Comparison of ENCODE assay signal across 26 cellular contexts in the genomic region with DNA sequence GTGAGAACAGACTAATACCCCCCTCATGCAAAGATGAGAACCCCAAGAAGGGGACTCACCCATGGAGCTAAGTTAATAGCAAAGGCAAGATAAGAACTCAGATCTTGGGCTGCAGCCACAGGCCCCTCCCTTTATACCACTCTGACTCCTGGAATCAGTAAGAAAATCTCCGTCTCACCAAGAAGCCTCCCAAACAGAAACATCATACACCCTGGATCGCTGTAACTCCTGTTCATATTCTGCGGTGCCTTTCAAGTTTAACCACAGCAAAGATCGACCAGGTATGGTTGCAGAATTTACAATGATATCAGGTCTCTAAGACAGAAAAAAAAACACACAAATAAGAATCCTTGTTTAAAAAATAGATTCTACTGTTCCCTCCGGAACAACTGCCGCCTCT. TPM values are rescaled to one million over a fixed set of nuclear protein-coding genes. Genes with fewer than 3 reads are reported as not detected.
DNase-seq lines count a peak whose midpoint lies in the region; ATAC-seq, FAIRE-seq and TF ChIP-seq lines count a peak whose summit lies in the region.
"Had no signal": no experiment of that assay in that cellular context is flagged by ENCODE, and none has a peak within 500 bp of the region (broad histone marks: within the 10 kb centered on the region; RNA-seq: fewer than 3 reads in every experiment).

No MANE protein-coding gene starts in this region.

- DNase-seq in activated T-cell treated with anti-CD3 and anti-CD28 coated beads, Interleukin-2, amount 50 U/mL, for 72 hours: no peak
- no peak for DNase-seq in activated T-cell treated with anti-CD3 and anti-CD28 coated beads, Interleukin-2, amount 50 U/mL, for 4 hours
- no peak for DNase-seq in CD4-positive, alpha-beta T cell
- DNase-seq in GM23338 (ENCODE audit: low spot score) (no peak), endothelial cell (ENCODE audit: low spot score) (no peak), GM12891 (ENCODE audit: insufficient read length, low spot score) (no peak), 8988T (no peak)
- DNase-seq in stimulated activated CD4-positive, alpha-beta T cell treated with anti-CD3 and anti-CD28 coated beads, Interleukin-12 subunit alpha, Interleukin-12 subunit beta, amount 100 ng/mL, for 4 hours: no peak
- DNase-seq: CD8-positive, alpha-beta memory T cell; DMS 273 treated with DMSO at 0.1 percent for 48 hours; DMS79; EL; GDM1; MM.1S; NCI-H2029; NCI-H446; NCI-H524 treated with DMSO at 0.1 percent for 48 hours; NCI-H82; NK-92 treated with Interleukin-12 subunit alpha and Interleukin-12 subunit beta, amount 100 ng/mL, for 24 hours; PC-3 had no signal

- H3K4me2 ChIP-seq in GM23338: peak overlapping the region; percentile 23; the same call in 1 of the 2 replicates
- H3K4me2 ChIP-seq: KMS-11 had no signal

- ATAC-seq in activated T-cell treated with anti-CD3 and anti-CD28 coated beads, Interleukin-2, amount 50 U/mL, for 72 hours (replicated peaks in 1 of 2): no peak
- no peak for ATAC-seq in activated T-cell treated with anti-CD3 and anti-CD28 coated beads, Interleukin-2, amount 50 U/mL, for 4 hours
- no peak for ATAC-seq in CD4-positive, alpha-beta T cell (ENCODE audit: poor library complexity)
- no peak for ATAC-seq in GM23338
- ATAC-seq: PC-3 had no signal

- H3K4me1 Mint-ChIP-seq in activated T-cell treated with anti-CD3 and anti-CD28 coated beads, Interleukin-2, amount 50 U/mL, for 72 hours (ENCODE audit: low read depth): peaks cover 26% of the 10 kb centered on the region
- H3K4me1 Mint-ChIP-seq in activated T-cell treated with anti-CD3 and anti-CD28 coated beads, Interleukin-2, amount 50 U/mL, for 4 hours (ENCODE audit: low read depth): peaks cover 26% of the 10 kb centered on the region
- peaks cover 25% of the 10 kb centered on the region for H3K4me1 Mint-ChIP-seq in CD4-positive, alpha-beta T cell (ENCODE audit: low read depth)
- H3K4me1 Mint-ChIP-seq in GM23338 (peaks cover 15% of the 10 kb centered on the region), endothelial cell (ENCODE audit: unreplicated experiment) (no peaks in the 10 kb centered on the region)
- H3K4me1 Mint-ChIP-seq: B cell had no signal

- H2AFZ ChIP-seq in GM23338: no peak overlapping the region

- H3K27ac ChIP-seq in CD4-positive, alpha-beta T cell (ENCODE audit: low read depth, low read length): no peak overlapping the region
- H3K27ac ChIP-seq in GM23338 (ENCODE audit: low read depth): peak overlapping the region; percentile 4; the same call in 1 of the 2 replicates
- H3K27ac ChIP-seq: C4-2B, HL-60, KMS-11 had no signal

- H3K79me2 ChIP-seq in GM23338 (replicated peaks; ENCODE audit: insufficient read depth): peaks cover 5% of the 10 kb centered on the region; the same call in 1 of the 2 replicates

- H3K27me3 ChIP-seq in CD4-positive, alpha-beta T cell (ENCODE audit: control insufficient read depth, insufficient read depth, low read length): no peaks in the 10 kb centered on the region
- H3K27me3 ChIP-seq in GM23338 (ENCODE audit: insufficient read depth): no peaks in the 10 kb centered on the region

- CTCF ChIA-PET in CD4-positive, alpha-beta T cell (lab: Charles Lee): no interaction called here

- H3K4me3 ChIP-seq in GM23338: no peak overlapping the region

- FAIRE-seq in GM12891 (lab: Jason Lieb, UNC): no peak
- FAIRE-seq: GM12892 had no signal

- peaks cover 3 to 10% of the 10 kb centered on the region in 2 donors for H3K9me3 Mint-ChIP-seq in activated T-cell treated with anti-CD3 and anti-CD28 coated beads, Interleukin-2, amount 50 U/mL, for 72 hours
- H3K9me3 Mint-ChIP-seq in activated T-cell treated with anti-CD3 and anti-CD28 coated beads, Interleukin-2, amount 50 U/mL, for 4 hours: peaks cover 6% of the 10 kb centered on the region
- H3K9me3 Mint-ChIP-seq in CD4-positive, alpha-beta T cell: peaks cover 4% of the 10 kb centered on the region
- H3K9me3 Mint-ChIP-seq in GM23338 (peaks cover 44% of the 10 kb centered on the region), endothelial cell (ENCODE audit: unreplicated experiment) (no peaks in the 10 kb centered on the region)
- H3K9me3 Mint-ChIP-seq: CD8-positive, alpha-beta memory T cell had no signal

- no peaks in the 10 kb centered on the region; the same call in 1 of the 2 replicates for H4K20me1 ChIP-seq in GM23338 (replicated peaks; ENCODE audit: insufficient read depth)

- H3K27me3 Mint-ChIP-seq in activated T-cell treated with anti-CD3 and anti-CD28 coated beads, Interleukin-2, amount 50 U/mL, for 72 hours (ENCODE audit: low read depth): no peaks in the 10 kb centered on the region
- H3K27me3 Mint-ChIP-seq in activated T-cell treated with anti-CD3 and anti-CD28 coated beads, Interleukin-2, amount 50 U/mL, for 4 hours (ENCODE audit: low read depth): no peaks in the 10 kb centered on the region
- H3K27me3 Mint-ChIP-seq in CD4-positive, alpha-beta T cell: no peaks in the 10 kb centered on the region
- H3K27me3 Mint-ChIP-seq in GM23338 (ENCODE audit: insufficient read depth, low read depth, poor library complexity) (peaks cover 6% of the 10 kb centered on the region), endothelial cell (ENCODE audit: unreplicated experiment) (peaks cover 3% of the 10 kb centered on the region)
- H3K27me3 Mint-ChIP-seq: B cell; CD8-positive, alpha-beta memory T cell; IgD-negative memory B cell had no signal

- peaks cover 20% of the 10 kb centered on the region for H3K36me3 ChIP-seq in GM23338 (ENCODE audit: insufficient read depth)

- H3K36me3 Mint-ChIP-seq in activated T-cell treated with anti-CD3 and anti-CD28 coated beads, Interleukin-2, amount 50 U/mL, for 72 hours (ENCODE audit: insufficient read depth in 2 of 2): peaks cover 18 to 70% of the 10 kb centered on the region in 2 donors
- H3K36me3 Mint-ChIP-seq in activated T-cell treated with anti-CD3 and anti-CD28 coated beads, Interleukin-2, amount 50 U/mL, for 4 hours (ENCODE audit: insufficient read depth): peaks cover 71% of the 10 kb centered on the region
- peaks cover 100% of the 10 kb centered on the region for H3K36me3 Mint-ChIP-seq in CD4-positive, alpha-beta T cell (ENCODE audit: low read depth)
- H3K36me3 Mint-ChIP-seq in GM23338 (ENCODE audit: low read depth) (peaks cover 51% of the 10 kb centered on the region), endothelial cell (ENCODE audit: low read depth, unreplicated experiment) (peaks cover 74% of the 10 kb centered on the region)

- no peaks in the 10 kb centered on the region for H3K9me2 ChIP-seq in GM23338 (ENCODE audit: insufficient read depth)

- H3F3A ChIP-seq in GM23338 (replicated peaks; ENCODE audit: low read depth): no peaks in the 10 kb centered on the region

- no peaks in the 10 kb centered on the region for H3K9me3 ChIP-seq in CD4-positive, alpha-beta T cell (ENCODE audit: control insufficient read depth, low read length)

- H3K27ac Mint-ChIP-seq in activated T-cell treated with anti-CD3 and anti-CD28 coated beads, Interleukin-2, amount 50 U/mL, for 72 hours: peak overlapping the region; percentile 83
- peak overlapping the region; percentile 10 for H3K27ac Mint-ChIP-seq in CD4-positive, alpha-beta T cell
- H3K27ac Mint-ChIP-seq in GM23338 (peak overlapping the region; percentile 9), endothelial cell (ENCODE audit: unreplicated experiment) (no peak overlapping the region)
- H3K27ac Mint-ChIP-seq: B cell had no signal

- TF ChIP-seq CTCF in CD4-positive, alpha-beta T cell (IDR thresholded peaks at IDR 0.05): no peak
- TF ChIP-seq CTCF in GM23338 (conservative IDR thresholded peaks at IDR 0.05; ENCODE audit: low read depth in 2 of 2) (no peak), endothelial cell (IDR thresholded peaks at IDR 0.05; ENCODE audit: unreplicated experiment) (no peak)

- intact Hi-C loops in CD4-positive, alpha-beta T cell (cut with DNase I, micrococcal nuclease): no loop called here

- peaks cover 21% of the 10 kb centered on the region; the same call in 1 of the 2 replicates for H3K4me1 ChIP-seq in GM23338 (ENCODE audit: insufficient read depth)

- no peak for TF ChIP-seq POLR2A in GM12891 (IDR thresholded peaks at IDR 0.05; ENCODE audit: low read depth, low read length)

- H3K4me3 Mint-ChIP-seq in activated T-cell treated with anti-CD3 and anti-CD28 coated beads, Interleukin-2, amount 50 U/mL, for 72 hours: no peak overlapping the region
- H3K4me3 Mint-ChIP-seq in activated T-cell treated with anti-CD3 and anti-CD28 coated beads, Interleukin-2, amount 50 U/mL, for 4 hours: no peak overlapping the region
- no peak overlapping the region for H3K4me3 Mint-ChIP-seq in CD4-positive, alpha-beta T cell
- H3K4me3 Mint-ChIP-seq in GM23338 (no peak overlapping the region), endothelial cell (ENCODE audit: unreplicated experiment) (peak overlapping the region; percentile 81)
- H3K4me3 Mint-ChIP-seq: B cell; CD8-positive, alpha-beta memory T cell; IgD-negative memory B cell had no signal

- POLR2A ChIA-PET in CD4-positive, alpha-beta T cell (lab: Charles Lee): no interaction called here

TF ChIP-seq in GM12891, 5 proteins besides CTCF, POLR2A, EP300 and RAD21:
- TF ChIP-seq POU2F2 (IDR thresholded peaks at IDR 0.05; ENCODE audit: low read depth, low read length) (no peak), POLR2AphosphoS5 (IDR thresholded peaks at IDR 0.05; ENCODE audit: low read depth, low read length) (no peak), SPI1 (IDR thresholded peaks at IDR 0.05; ENCODE audit: low read depth, low read length) (no peak), TAF1 (IDR thresholded peaks at IDR 0.05; ENCODE audit: low read depth, low read length) (no peak), PAX5 (IDR thresholded peaks at IDR 0.05; ENCODE audit: insufficient read depth, low read length, severe bottlenecking) (no peak)

RNA-seq across cellular contexts. Expression of a gene that starts 47.1 kb away (rescaled TPM):
- 10 to 100 TPM; 28.2 to 42.1 TPM for total RNA-seq in activated T-cell treated with anti-CD3 and anti-CD28 coated beads, Interleukin-2, amount 50 U/mL, for 72 hours
- 10 to 100 TPM; 16.4 to 22.0 (median 20.6) TPM for total RNA-seq in activated T-cell treated with anti-CD3 and anti-CD28 coated beads, Interleukin-2, amount 50 U/mL, for 4 hours
- 10 to 100 TPM; 41.0 to 42.0 TPM for total RNA-seq in CD4-positive, alpha-beta T cell
- total RNA-seq in GM23338 (2014; rRNA removed; shearing (Covaris generic)): 6.7 and 7.4 TPM in 2 replicates
- polyA plus RNA-seq in GM23338 (2016; fragmentation: Nextera tagmentation; extraction: Ambion mirVana): 2.7 and 2.9 TPM in 2 replicates
- total RNA-seq in endothelial cell (ENCODE audit: unreplicated experiment): 16.0 TPM
- 9.5 TPM for polyA plus RNA-seq in GM12891 (2012; ENCODE audit: low read depth, missing spikeins)
